ENCODE assay signal across 24 cellular contexts in the genomic region with DNA sequence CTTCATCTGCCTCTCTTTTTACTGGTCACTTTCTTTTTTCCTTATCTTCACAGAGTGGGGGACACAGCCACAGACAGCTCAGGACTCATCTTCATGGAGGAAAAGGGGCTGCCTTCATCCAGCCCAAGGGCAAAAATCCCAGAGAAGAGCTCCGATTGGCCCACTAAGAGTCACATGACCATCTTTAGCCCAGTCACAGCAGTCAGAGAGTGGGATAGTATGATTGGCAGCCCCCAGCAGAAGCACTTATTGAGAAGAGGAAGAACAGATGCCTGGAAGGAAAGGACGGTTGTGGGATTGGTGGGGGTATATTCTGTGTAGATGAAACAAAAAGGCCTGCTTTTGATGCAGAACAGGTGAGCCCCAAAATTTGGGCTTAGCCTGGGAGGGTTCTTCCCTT.
"Had no signal": no experiment of that assay in that cellular context is flagged by ENCODE, and none has a peak within 500 bp of the region (broad histone marks: within the 10 kb centered on the region; RNA-seq: fewer than 3 reads in every experiment).

No MANE protein-coding gene starts in this region.

- H3K27me3 ChIP-seq: brain microvascular endothelial cell, esophagus muscularis mucosa, right lobe of liver, tibial nerve had no signal

- H3K36me3 ChIP-seq: brain microvascular endothelial cell, esophagus muscularis mucosa, left lung, right lobe of liver, tibial nerve had no signal

- H3K27me3 Mint-ChIP-seq: activated naive CD8-positive, alpha-beta T cell treated with anti-CD3 and anti-CD28 coated beads, Interleukin-2, amount 10 ng/mL, durations not matched to agents 7 days and 5 days; T-helper 17 cell had no signal

- H3K36me3 Mint-ChIP-seq: activated naive CD4-positive, alpha-beta T cell treated with anti-CD3 and anti-CD28 coated beads, Interleukin-2, amount 10 ng/mL, durations not matched to agents 7 days and 5 days; activated naive CD8-positive, alpha-beta T cell treated with anti-CD3 and anti-CD28 coated beads, Interleukin-2, amount 10 ng/mL, durations not matched to agents 7 days and 5 days; natural killer cell treated with Interleukin-12 subunit alpha and Interleukin-12 subunit beta and Interleukin-15 and Interleukin-18, amount 100 ng/mL, for 72 hours had no signal

- H3K4me3 ChIP-seq: esophagus muscularis mucosa, left lung, lung, mucosa of descending colon, right lobe of liver, tibial nerve had no signal

- H3K9me3 ChIP-seq: esophagus muscularis mucosa, left lung, mucosa of descending colon, right lobe of liver, tibial nerve had no signal

- H3K4me1 Mint-ChIP-seq: activated naive CD4-positive, alpha-beta T cell treated with anti-CD3 and anti-CD28 coated beads, Interleukin-2, amount 10 ng/mL, durations not matched to agents 7 days and 5 days; activated naive CD8-positive, alpha-beta T cell treated with anti-CD3 and anti-CD28 coated beads, Interleukin-2, amount 10 ng/mL, durations not matched to agents 7 days and 5 days had no signal

- H3K27ac ChIP-seq: brain microvascular endothelial cell, esophagus muscularis mucosa, right lobe of liver, tibial nerve had no signal

- H3K27ac Mint-ChIP-seq: activated naive CD4-positive, alpha-beta T cell treated with anti-CD3 and anti-CD28 coated beads, Interleukin-2, amount 10 ng/mL, durations not matched to agents 7 days and 5 days; activated naive CD8-positive, alpha-beta T cell treated with anti-CD3 and anti-CD28 coated beads, Interleukin-2, amount 10 ng/mL, durations not matched to agents 7 days and 5 days; activated T-cell treated with anti-CD3 and anti-CD28 coated beads, Interleukin-2, amount 50 U/mL, for 72 hours; natural killer cell treated with Interleukin-12 subunit alpha and Interleukin-12 subunit beta and Interleukin-15 and Interleukin-18, amount 100 ng/mL, for 72 hours; progenitor cell of endocrine pancreas; T-helper 17 cell had no signal

- ATAC-seq: activated T-cell treated with anti-CD3 and anti-CD28 coated beads, Interleukin-2, amount 50 U/mL, for 72 hours; left lung; mucosa of descending colon; natural killer cell treated with Interleukin-12 subunit alpha and Interleukin-12 subunit beta and Interleukin-15 and Interleukin-18, amount 100 ng/mL, for 72 hours; right lobe of liver; T-helper 17 cell had no signal

- H3K4me3 Mint-ChIP-seq: activated naive CD4-positive, alpha-beta T cell treated with anti-CD3 and anti-CD28 coated beads, Interleukin-2, amount 10 ng/mL, durations not matched to agents 7 days and 5 days; activated naive CD8-positive, alpha-beta T cell treated with anti-CD3 and anti-CD28 coated beads, Interleukin-2, amount 10 ng/mL, durations not matched to agents 7 days and 5 days; activated T-cell treated with anti-CD3 and anti-CD28 coated beads, Interleukin-2, amount 50 U/mL, for 72 hours; natural killer cell treated with Interleukin-12 subunit alpha and Interleukin-12 subunit beta and Interleukin-15 and Interleukin-18, amount 100 ng/mL, for 72 hours; T-helper 17 cell had no signal

- H3K4me1 ChIP-seq: right lobe of liver had no signal

- DNase-seq: activated CD4-positive, alpha-beta T cell treated with anti-CD3 and anti-CD28 coated beads for 4 hours; activated CD4-positive, alpha-beta T cell treated with anti-CD3 and anti-CD28 coated beads, Interleukin-2, amount 50 U/mL, for 4 hours; activated naive CD4-positive, alpha-beta T cell treated with anti-CD3 and anti-CD28 coated beads, Interleukin-2, amount 10 ng/mL, durations not matched to agents 7 days and 5 days; activated naive CD8-positive, alpha-beta T cell treated with anti-CD3 and anti-CD28 coated beads, Interleukin-2, amount 10 ng/mL, durations not matched to agents 7 days and 5 days; activated T-cell treated with anti-CD3 and anti-CD28 coated beads for 4 hours; activated T-cell treated with anti-CD3 and anti-CD28 coated beads, Interleukin-2, amount 50 U/mL, for 72 hours; brain microvascular endothelial cell; caudate nucleus; dermis blood vessel endothelial cell; effector CD4-positive, alpha-beta T cell; foreskin melanocyte; kidney glomerular epithelial cell; left lung; mucosa of descending colon; right lobe of liver; stimulated activated CD4-positive, alpha-beta T cell treated with anti-CD3 and anti-CD28 coated beads, Interleukin-2, amount 100 ng/mL, for 48 hours; stimulated activated naive CD4-positive, alpha-beta T cell treated with Interleukin-2 at 50 U/mL for 16 hours; T-helper 17 cell; T1000 had no signal
